Comparison of ENCODE assay signal across 24 cellular contexts in genomic region chr16:4408323-4408690, GRCh38. TPM values are rescaled to one million over a fixed set of nuclear protein-coding genes. Genes with fewer than 3 reads are reported as not detected.
A peak's percentile ranks its signal among the peaks of the same experiment; 100 is the strongest.
DNase-seq lines count a peak whose midpoint lies in the region; ATAC-seq and TF ChIP-seq lines count a peak whose summit lies in the region.
"Had no signal": no experiment of that assay in that cellular context is flagged by ENCODE, and none has a peak within 500 bp of the region (broad histone marks: within the 10 kb centered on the region; RNA-seq: fewer than 3 reads in every experiment).

No MANE protein-coding gene starts in this region.

- H4K91ac ChIP-seq in neuronal stem cell (ENCODE audit: low read depth, low read length, poor library complexity): no peak overlapping the region

- H3K4me2 ChIP-seq in neuronal stem cell (ENCODE audit: insufficient read depth, low read length, poor library complexity, severe bottlenecking): no peak overlapping the region
- H3K4me2 ChIP-seq: BLaER1 treated with 17β-estradiol and CSF1 and Interleukin-3, amounts not matched to agents 10 nM and 100 nM had no signal

- intact Hi-C loops in CD8-positive, alpha-beta T cell (cut with DNase I, micrococcal nuclease): no loop called here

- no peak overlapping the region for H2BK120ac ChIP-seq in neuronal stem cell (ENCODE audit: low read depth, low read length)

- CTCF ChIA-PET in AG04450 (lab: Charles Lee): interaction anchor here (0.7 to 1.1 kb wide), 3 partner anchors 29 to 142 kb away, joined by 3 read pairs; no protein-coding TSS in a partner anchor
- CTCF ChIA-PET in CD8-positive, alpha-beta T cell (lab: Charles Lee): no interaction called here

- peaks cover 77% of the 10 kb centered on the region for H3K36me3 Mint-ChIP-seq in CD8-positive, alpha-beta T cell

- H3K27me3 Mint-ChIP-seq in CD8-positive, alpha-beta T cell (ENCODE audit: low read depth): no peaks in the 10 kb centered on the region

- no peak overlapping the region for H2AFZ ChIP-seq in neuronal stem cell (ENCODE audit: low read length)

- no CpG with 5 or more reads among the region's 10 CpGs for whole genome bisulfite sequencing in neuronal stem cell (ENCODE audit: extremely low coverage in 2 of 2, insufficient read length in 2 of 2, insufficient replicate concordance in 1 of 2), 2 donors

- H2AK5ac ChIP-seq in neuronal stem cell (ENCODE audit: low read depth, low read length): no peak overlapping the region

- TF ChIP-seq CTCF in AG04450 (IDR thresholded peaks at IDR 0.05; ENCODE audit: low read depth, low read length) (no peak), NB4 (IDR thresholded peaks at IDR 0.05; ENCODE audit: low read depth, low read length) (no peak)
- TF ChIP-seq CTCF in CD8-positive, alpha-beta T cell (IDR thresholded peaks at IDR 0.05): no peak

- peaks cover 3 to 17% of the 10 kb centered on the region in 2 donors for H3K36me3 ChIP-seq in neuronal stem cell (replicated peaks in 1 of 2; ENCODE audit: control insufficient read depth in 2 of 2, insufficient read depth in 2 of 2, low read length in 2 of 2)
- peaks cover 84% of the 10 kb centered on the region for H3K36me3 ChIP-seq in CD8-positive, alpha-beta T cell (ENCODE audit: insufficient read depth, low read length)
- H3K36me3 ChIP-seq in MG63: peaks cover 25% of the 10 kb centered on the region

- peaks cover 26% of the 10 kb centered on the region for H3K4me1 Mint-ChIP-seq in CD8-positive, alpha-beta T cell (ENCODE audit: low read depth)

- H3K27me3 ChIP-seq in AG04450 (ENCODE audit: control insufficient read depth, insufficient read depth, low read length) (no peaks in the 10 kb centered on the region), neuronal stem cell (ENCODE audit: control insufficient read depth in 3 of 3, insufficient read depth in 3 of 3, low read depth in 1 of 3, low read length in 3 of 3) (no peaks in the 10 kb centered on the region), MG63 (no peaks in the 10 kb centered on the region)
- H3K27me3 ChIP-seq in CD8-positive, alpha-beta T cell (ENCODE audit: insufficient read depth, low read length): no peaks in the 10 kb centered on the region
- H3K27me3 ChIP-seq: BLaER1 treated with 17β-estradiol and CSF1 and Interleukin-3, amounts not matched to agents 10 nM and 100 nM had no signal

- POLR2A ChIA-PET in AG04450 (lab: Yijun Ruan, JAX): interaction anchor here (0.6 kb wide), 1 partner anchor 28 kb away, joined by 4 read pairs; no protein-coding TSS in a partner anchor
- POLR2A ChIA-PET in CD8-positive, alpha-beta T cell (lab: Charles Lee): no interaction called here

- H3K27ac ChIP-seq in AG04450 (ENCODE audit: low read depth, low read length) (peak overlapping the region; percentile 39), neuronal stem cell (replicated peaks; ENCODE audit: low read length) (no peak overlapping the region)
- no peak overlapping the region for H3K27ac ChIP-seq in CD8-positive, alpha-beta T cell (ENCODE audit: low read depth, low read length)
- H3K27ac ChIP-seq: BLaER1 treated with 17β-estradiol and CSF1 and Interleukin-3, amounts not matched to agents 10 nM and 100 nM; HL-60 had no signal

- no peak overlapping the region for H2BK5ac ChIP-seq in neuronal stem cell (ENCODE audit: low read length)

- H3K9me3 Mint-ChIP-seq in CD8-positive, alpha-beta T cell: no peaks in the 10 kb centered on the region

- H3K4me1 ChIP-seq in neuronal stem cell (ENCODE audit: control insufficient read depth in 2 of 2, insufficient read depth in 1 of 2, low read depth in 1 of 2, low read length in 2 of 2): peaks cover 1 to 5% of the 10 kb centered on the region in 2 donors
- H3K4me1 ChIP-seq in CD8-positive, alpha-beta T cell (ENCODE audit: insufficient read depth, low read length): peaks cover 13% of the 10 kb centered on the region

- no peak overlapping the region for H3K18ac ChIP-seq in neuronal stem cell (ENCODE audit: low read length)

- H3K9ac ChIP-seq in neuronal stem cell (ENCODE audit: low read depth, low read length, poor library complexity): no peak overlapping the region

- H2BK15ac ChIP-seq in neuronal stem cell (ENCODE audit: low read length): no peak overlapping the region

- H3K4me3 ChIP-seq in AG04450 (ENCODE audit: low read depth, low read length) (no peak overlapping the region), NB4 (ENCODE audit: low read depth, low read length) (no peak overlapping the region), neuronal stem cell (ENCODE audit: low read length in 2 of 2) (no peak overlapping the region), MG63 (no peak overlapping the region)
- H3K4me3 ChIP-seq in CD8-positive, alpha-beta T cell (ENCODE audit: low read depth, low read length): no peak overlapping the region
- H3K4me3 ChIP-seq: BLaER1 treated with 17β-estradiol and CSF1 and Interleukin-3, amounts not matched to agents 10 nM and 100 nM had no signal

- no peak for ATAC-seq in CD8-positive, alpha-beta T cell
- ATAC-seq: HepG2 had no signal

- H3K4me3 Mint-ChIP-seq in CD8-positive, alpha-beta T cell: no peak overlapping the region

- H3K27ac Mint-ChIP-seq in CD8-positive, alpha-beta T cell: no peak overlapping the region

- peak overlapping the region; percentile 80 for H3K23ac ChIP-seq in neuronal stem cell (ENCODE audit: low read depth, low read length, poor library complexity)

- peaks cover 6% of the 10 kb centered on the region for H3K79me1 ChIP-seq in neuronal stem cell (ENCODE audit: low read depth, low read length)

- H3K9me3 ChIP-seq in AG04450 (ENCODE audit: control insufficient read depth, insufficient read depth, low read length) (no peaks in the 10 kb centered on the region), neuronal stem cell (replicated peaks in 1 of 2; ENCODE audit: control insufficient read depth in 2 of 2, insufficient read depth in 1 of 2, low read depth in 1 of 2, low read length in 2 of 2) (no peaks in the 10 kb centered on the region), MG63 (no peaks in the 10 kb centered on the region)
- H3K9me3 ChIP-seq in CD8-positive, alpha-beta T cell (ENCODE audit: low read length): no peaks in the 10 kb centered on the region
- H3K9me3 ChIP-seq: BLaER1 treated with 17β-estradiol and CSF1 and Interleukin-3, amounts not matched to agents 10 nM and 100 nM had no signal

- DNase-seq in AG04450 (ENCODE audit: low read depth, low spot score) (no peak), NB4 (ENCODE audit: low read depth) (peak; percentile 0), dermis blood vessel endothelial cell (peak; percentile 66), neuronal stem cell (ENCODE audit: low spot score) (no peak), middle frontal gyrus (ENCODE audit: extremely low spot score, low spot score) (no peak), DMS 273 treated with DMSO at 0.1 percent for 48 hours (lab: John Stamatoyannopoulos, UW) (no peak), MG63 (no peak)
- DNase-seq in CD8-positive, alpha-beta T cell: no peak
- DNase-seq: Calu3, DMS53, GDM1, GOT3, KBM-7, NCI-H1105, NCI-H146, NCI-H2029 treated with DMSO at 0.1 percent for 48 hours, NCI-H2171, NCI-H345, NCI-H526, SIG-M5 had no signal

- no peak for TF ChIP-seq POLR2A in NB4 (IDR thresholded peaks at IDR 0.05; ENCODE audit: extremely low read depth, insufficient read length)

- H3K4ac ChIP-seq in neuronal stem cell (ENCODE audit: low read length): no peak overlapping the region

- no peak overlapping the region for H2BK12ac ChIP-seq in neuronal stem cell (ENCODE audit: low read length)

- H4K8ac ChIP-seq in neuronal stem cell (ENCODE audit: low read depth, low read length): no peak overlapping the region

- H3K14ac ChIP-seq in neuronal stem cell (ENCODE audit: low read length): no peak overlapping the region

RNA-seq across cellular contexts. Expression of gene CORO7, which starts 8.1 kb away (rescaled TPM):
- 7.0 TPM in 2 replicates for polyA plus RNA-seq in AG04450 (2011; rRNA removed)
- polyA minus RNA-seq in AG04450 (2011; rRNA and poly(A)+ RNA removed): 14.9 and 17.5 TPM in 2 replicates
- 44.9 and 58.0 TPM in 2 replicates for total RNA-seq in dermis blood vessel endothelial cell
- polyA plus RNA-seq in neuronal stem cell (2013, experiment 1 of 2): 8.9 TPM
- polyA plus RNA-seq in neuronal stem cell (2013, experiment 2 of 2): 10.3 TPM
- total RNA-seq in CD8-positive, alpha-beta T cell: 100 to 1,000 TPM; 950 to 991 TPM
- total RNA-seq in MG63 (2014; rRNA removed; shearing (Covaris generic); ENCODE audit: low replicate concordance): 7.5 and 9.2 TPM in 2 replicates

RNA-seq across cellular contexts. Expression of gene DNAJA3, which starts 17.4 kb away (rescaled TPM):
- polyA plus RNA-seq in AG04450 (2011; rRNA removed): 32.1 and 32.8 TPM in 2 replicates
- 30.9 and 31.1 TPM in 2 replicates for polyA minus RNA-seq in AG04450 (2011; rRNA and poly(A)+ RNA removed)
- 41.0 and 58.9 TPM in 2 replicates for total RNA-seq in dermis blood vessel endothelial cell
- polyA plus RNA-seq in neuronal stem cell (2013, experiment 1 of 2): 34.6 TPM
- 34.4 TPM for polyA plus RNA-seq in neuronal stem cell (2013, experiment 2 of 2)
- 10 to 100 TPM; 13.8 to 17.4 TPM for total RNA-seq in CD8-positive, alpha-beta T cell
- 125 and 127 TPM in 2 replicates for total RNA-seq in MG63 (2014; rRNA removed; shearing (Covaris generic); ENCODE audit: low replicate concordance)

RNA-seq across cellular contexts. Expression of gene VASN, which starts 36.7 kb away (rescaled TPM):
- 19.1 and 27.8 TPM in 2 replicates for polyA plus RNA-seq in AG04450 (2011; rRNA removed)
- polyA minus RNA-seq in AG04450 (2011; rRNA and poly(A)+ RNA removed): 11.2 and 13.0 TPM in 2 replicates
- 1.9 and 2.2 TPM in 2 replicates for total RNA-seq in dermis blood vessel endothelial cell
- polyA plus RNA-seq in neuronal stem cell (2013, experiment 1 of 2): 7.8 TPM
- polyA plus RNA-seq in neuronal stem cell (2013, experiment 2 of 2): 7.6 TPM
- total RNA-seq in CD8-positive, alpha-beta T cell: under 1 TPM; 0.57 to 0.83 TPM
- total RNA-seq in MG63 (2014; rRNA removed; shearing (Covaris generic); ENCODE audit: low replicate concordance): 55.7 and 68.7 TPM in 2 replicates
- polyA plus RNA-seq: CD8-positive, alpha-beta memory T cell had no signal

RNA-seq across cellular contexts. Expression of gene PAM16, which starts 57.2 kb away (rescaled TPM):
- 18.4 and 23.8 TPM in 2 replicates for polyA plus RNA-seq in AG04450 (2011; rRNA removed)
- 5.6 and 8.6 TPM in 2 replicates for polyA minus RNA-seq in AG04450 (2011; rRNA and poly(A)+ RNA removed)
- 11.6 and 15.5 TPM in 2 replicates for total RNA-seq in dermis blood vessel endothelial cell
- 76.9 TPM for polyA plus RNA-seq in neuronal stem cell (2013, experiment 1 of 2)
- polyA plus RNA-seq in neuronal stem cell (2013, experiment 2 of 2): 74.7 TPM
- 10 to 100 TPM; 30.9 to 31.4 TPM for total RNA-seq in CD8-positive, alpha-beta T cell
- total RNA-seq in MG63 (2014; rRNA removed; shearing (Covaris generic); ENCODE audit: low replicate concordance): 84.1 and 105 TPM in 2 replicates

Comparison
In these comparisons a context has a peak if more than half of its experiments do, and no peak if none do; other contexts are left out.
1. DNase-seq: peak in NB4 (single experiment) and dermis blood vessel endothelial cell (single experiment); none in AG04450 (single experiment), neuronal stem cell (single experiment), middle frontal gyrus (single experiment), CD8-positive, alpha-beta T cell (0 of 7), DMS 273 treated with DMSO at 0.1 percent for 48 hours (single experiment) and MG63 (single experiment).
2. RNA of gene CORO7, which starts 8.1 kb away (total RNA-seq): 950 to 991 TPM in CD8-positive, alpha-beta T cell; 44.9 to 58.0 TPM in dermis blood vessel endothelial cell and 7.5 to 9.2 TPM in MG63; every median in the first group is over 10 times any median in the second.
3. RNA of gene VASN, which starts 36.7 kb away (total RNA-seq): 55.7 to 68.7 TPM in MG63; 1.9 to 2.2 TPM in dermis blood vessel endothelial cell and 0.57 to 0.83 TPM in CD8-positive, alpha-beta T cell; every median in the first group is over 10 times any median in the second.